Comparison of ENCODE assay signal across 1 cellular context in genomic region chr11:4186464-4187054, GRCh38.
TF ChIP-seq lines count a peak whose summit lies in the region.

No MANE protein-coding gene starts in this region.

TF ChIP-seq in SK-N-SH treated with all-trans-retinoic acid at 6 μM for 48 hours, 23 proteins besides CTCF, POLR2A, EP300 and RAD21 (continued from another document):
- TF ChIP-seq CREB5 (CRISPR knock-in tag; IDR thresholded peaks at IDR 0.05; ENCODE audit: low read depth) = no peak
- no peak for TF ChIP-seq ZC3H10 (CRISPR knock-in tag; IDR thresholded peaks at IDR 0.05)
TF ChIP-seq in SK-N-SH treated with all-trans-retinoic acid at 6 μM for 48 hours: peak in this region for 0.
